ENCODE assay signal across 13 cellular contexts in the genomic region with DNA sequence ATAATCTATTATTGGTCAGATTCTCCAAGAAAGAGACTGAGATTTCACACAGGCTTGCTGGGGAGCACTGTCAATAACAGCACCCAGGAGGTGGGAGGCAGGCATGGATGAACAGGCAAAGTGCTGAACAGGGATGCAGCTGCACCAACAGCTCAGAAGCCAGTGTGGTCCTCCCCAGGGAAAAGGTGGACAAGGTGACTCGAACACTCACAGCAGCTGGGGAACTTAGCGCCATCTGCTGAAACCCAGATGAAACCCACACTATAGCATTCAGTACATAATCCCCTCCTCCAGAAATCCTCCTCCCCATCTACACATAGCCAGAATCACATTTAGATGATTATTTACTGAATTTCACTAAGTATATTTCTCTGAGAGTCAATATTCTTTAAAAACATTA.
DNase-seq lines count a peak whose midpoint lies in the region; ATAC-seq and TF ChIP-seq lines count a peak whose summit lies in the region.
"Had no signal": no experiment of that assay in that cellular context is flagged by ENCODE, and none has a peak within 500 bp of the region (broad histone marks: within the 10 kb centered on the region; RNA-seq: fewer than 3 reads in every experiment).

No MANE protein-coding gene starts in this region.

- no peak overlapping the region for H3K4me3 Mint-ChIP-seq in T-helper 2 cell treated with Interferon-gamma antibody and Interleukin-4, amounts not matched to agents 5 μg/mL and 100 μg/mL, for 36 hours
- H3K4me3 Mint-ChIP-seq: B cell had no signal

- H3K4me3 ChIP-seq in colonic mucosa = no peak overlapping the region
- H3K4me3 ChIP-seq: heart left ventricle had no signal

- no peaks in the 10 kb centered on the region for H3K27me3 Mint-ChIP-seq in T-helper 2 cell treated with Interferon-gamma antibody and Interleukin-4, amounts not matched to agents 5 μg/mL and 100 μg/mL, for 36 hours (ENCODE audit: low read depth)

- peaks cover 6% of the 10 kb centered on the region for H3K9me3 Mint-ChIP-seq in T-helper 2 cell treated with Interferon-gamma antibody and Interleukin-4, amounts not matched to agents 5 μg/mL and 100 μg/mL, for 36 hours

- H3K4me1 ChIP-seq in colonic mucosa = no peaks in the 10 kb centered on the region
- H3K4me1 ChIP-seq: heart left ventricle had no signal

- peak; percentile 58 for TF ChIP-seq CTCF in 22Rv1 (IDR thresholded peaks at IDR 0.05)
- TF ChIP-seq CTCF in RWPE1 (conservative IDR thresholded peaks at IDR 0.05; ENCODE audit: low read depth) = 0 out of 2 replicates have a peak, but pooled peaks have one; percentile 6
- no peak for TF ChIP-seq CTCF in colonic mucosa (IDR thresholded peaks at IDR 0.05)

- ATAC-seq in GM18909 (IDR thresholded peaks at IDR 0.05; ENCODE audit: poor library complexity, unreplicated experiment) = no peak
- ATAC-seq: heart left ventricle had no signal

- H3K27ac ChIP-seq in 22Rv1 = no peak overlapping the region
- H3K27ac ChIP-seq in RWPE1 = no peak overlapping the region
- no peak overlapping the region for H3K27ac ChIP-seq in colonic mucosa
- H3K27ac ChIP-seq: brain microvascular endothelial cell, heart left ventricle had no signal

- intact Hi-C loops in colonic mucosa (cut with DNase I) = no loop called here

- CTCF ChIA-PET in RWPE1 (lab: Yijun Ruan, JAX) = no interaction called here

- no peak overlapping the region for H3K9ac ChIP-seq in colonic mucosa (ENCODE audit: low read depth in 2 of 2, low read length in 2 of 2)

- H3K4me1 Mint-ChIP-seq in T-helper 2 cell treated with Interferon-gamma antibody and Interleukin-4, amounts not matched to agents 5 μg/mL and 100 μg/mL, for 36 hours (ENCODE audit: low read depth) = no peaks in the 10 kb centered on the region

- no peaks in the 10 kb centered on the region for H3K9me3 ChIP-seq in colonic mucosa
- H3K9me3 ChIP-seq: heart left ventricle had no signal

- POLR2A ChIA-PET in RWPE1 (lab: Yijun Ruan, JAX; ENCODE audit: low non-redundant PET) = no interaction called here

- H3K36me3 ChIP-seq in colonic mucosa = no peaks in the 10 kb centered on the region
- H3K36me3 ChIP-seq: brain microvascular endothelial cell, heart left ventricle had no signal

- no peaks in the 10 kb centered on the region for H3K36me3 Mint-ChIP-seq in T-helper 2 cell treated with Interferon-gamma antibody and Interleukin-4, amounts not matched to agents 5 μg/mL and 100 μg/mL, for 36 hours (ENCODE audit: low read depth)

- no peak overlapping the region for H3K27ac Mint-ChIP-seq in T-helper 2 cell treated with Interferon-gamma antibody and Interleukin-4, amounts not matched to agents 5 μg/mL and 100 μg/mL, for 36 hours
- H3K27ac Mint-ChIP-seq: B cell had no signal

- DNase-seq in Daoy (ENCODE audit: low read depth) = peak; percentile 40
- DNase-seq in NAMALWA (ENCODE audit: low spot score) = peak; percentile 73
- no peak for DNase-seq in RWPE1 (ENCODE audit: low spot score)
- DNase-seq in T-helper 2 cell treated with Interferon-gamma antibody and Interleukin-4, amounts not matched to agents 5 μg/mL and 100 μg/mL, for 36 hours (ENCODE audit: low spot score) = no peak
- DNase-seq in colonic mucosa = no peak
- DNase-seq in activated naive CD4-positive, alpha-beta T cell treated with anti-CD3 and anti-CD28 coated beads, Interleukin-2, amount 50 U/mL, for 16 hours = no peak
- DNase-seq: activated CD4-positive, alpha-beta T cell treated with anti-CD3 and anti-CD28 coated beads for 1 hour; brain microvascular endothelial cell; HCEC 1CT; heart left ventricle had no signal

- H3K27me3 ChIP-seq in colonic mucosa = no peaks in the 10 kb centered on the region
- H3K27me3 ChIP-seq: brain microvascular endothelial cell, heart left ventricle had no signal

Comparison
In these comparisons a context has a peak if more than half of its experiments do, and no peak if none do; other contexts are left out.
1. DNase-seq: peak in Daoy (single experiment) and NAMALWA (single experiment); none in RWPE1 (single experiment), T-helper 2 cell treated with Interferon-gamma antibody and Interleukin-4, amounts not matched to agents 5 μg/mL and 100 μg/mL, for 36 hours (single experiment), colonic mucosa (single experiment) and activated naive CD4-positive, alpha-beta T cell treated with anti-CD3 and anti-CD28 coated beads, Interleukin-2, amount 50 U/mL, for 16 hours (single experiment).